8 cellular contexts compared by ENCODE assay signal in the genomic region with DNA sequence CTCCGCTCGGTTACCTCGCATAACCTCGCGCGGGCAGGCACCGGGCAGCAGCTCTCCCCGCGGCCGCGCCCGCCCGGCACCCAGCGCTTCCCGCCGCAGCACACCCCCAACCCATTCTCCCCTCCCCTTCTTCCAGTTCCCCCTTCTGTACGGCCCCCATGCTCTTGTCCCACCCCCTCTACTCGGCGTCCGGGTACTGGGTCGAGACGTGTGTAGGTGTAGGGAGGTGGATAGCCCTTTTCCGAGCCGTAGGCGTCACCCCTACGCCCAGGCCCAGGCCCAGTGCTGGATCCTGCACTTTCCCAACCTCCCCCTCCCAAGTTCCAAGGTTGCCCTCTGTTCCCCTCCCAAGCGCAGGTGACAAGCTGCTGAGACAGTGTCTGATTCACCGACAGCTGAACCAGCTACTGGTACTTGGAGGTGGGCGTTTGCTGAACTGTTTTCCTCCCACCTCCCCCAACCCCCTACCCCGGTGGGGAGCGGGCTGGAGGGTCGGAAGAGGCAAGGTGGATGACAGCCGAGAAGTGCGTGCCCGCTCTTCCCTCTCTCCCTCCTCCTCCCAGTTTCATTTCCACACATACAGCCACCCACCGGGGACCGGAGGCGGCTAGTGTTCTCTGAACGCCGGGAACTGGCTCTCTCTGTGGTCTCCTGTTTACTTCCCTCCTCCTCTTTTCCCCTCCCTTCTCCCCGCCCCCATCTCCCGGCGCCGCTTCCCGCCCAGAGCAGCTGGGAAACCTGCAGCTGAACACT. TPM values are rescaled to one million over a fixed set of nuclear protein-coding genes. Genes with fewer than 3 reads are reported as not detected.
DNase-seq lines count a peak whose midpoint lies in the region; ATAC-seq and TF ChIP-seq lines count a peak whose summit lies in the region.

No MANE protein-coding gene starts in this region.

- peak; percentile 93 for DNase-seq in DMS 273 (lab: John Stamatoyannopoulos, UW; ENCODE audit: unreplicated experiment)
- DNase-seq in Jurkat, Clone E6-1 (ENCODE audit: low read depth, low spot score), result no peak
- DNase-seq in RKO (ENCODE audit: low spot score), result peak; percentile 84
- peak; percentile 75 for DNase-seq in glutamatergic neuron
- peak; percentile 93 for DNase-seq in occipital lobe (lab: John Stamatoyannopoulos, UW)
- peak; percentile 96 to 99 for DNase-seq in upper lobe of left lung

- peak overlapping the region; percentile 99 to 100 (median 100) for H3K27ac ChIP-seq in upper lobe of left lung

- peak; percentile 2 for ATAC-seq in GM21390 (IDR thresholded peaks at IDR 0.05; ENCODE audit: unreplicated experiment)
- ATAC-seq in upper lobe of left lung (ENCODE audit: low FRiP score in 2 of 2), result peak; percentile 74 to 79

- H3K27ac Mint-ChIP-seq in activated naive CD8-positive, alpha-beta T cell, result peak overlapping the region; percentile 100
- H3K27ac Mint-ChIP-seq in glutamatergic neuron (ENCODE audit: unreplicated experiment), result peak overlapping the region; percentile 37

- H3K36me3 Mint-ChIP-seq in activated naive CD8-positive, alpha-beta T cell, result no peaks in the 10 kb centered on the region
- H3K36me3 Mint-ChIP-seq in glutamatergic neuron (ENCODE audit: unreplicated experiment), result peaks cover 5% of the 10 kb centered on the region

- H3K9me3 Mint-ChIP-seq in activated naive CD8-positive, alpha-beta T cell (ENCODE audit: low read depth), result no peaks in the 10 kb centered on the region
- peaks cover 3% of the 10 kb centered on the region for H3K9me3 Mint-ChIP-seq in glutamatergic neuron (ENCODE audit: unreplicated experiment)

- peaks cover 40 to 48% (median 46%) of the 10 kb centered on the region in 4 donors for H3K4me1 ChIP-seq in upper lobe of left lung

- H3K9me3 ChIP-seq in upper lobe of left lung, result no peaks in the 10 kb centered on the region

- peak; percentile 42 to 83 (median 71) for TF ChIP-seq POLR2A in upper lobe of left lung (IDR thresholded peaks at IDR 0.05)

- peak; percentile 35 to 98 (median 84) for TF ChIP-seq EP300 in upper lobe of left lung (IDR thresholded peaks at IDR 0.05)

- H3K27me3 ChIP-seq in upper lobe of left lung, result no peaks in the 10 kb centered on the region

- H3K36me3 ChIP-seq in upper lobe of left lung, result no peaks in the 10 kb centered on the region

- no peak for TF ChIP-seq CTCF in glutamatergic neuron (IDR thresholded peaks at IDR 0.05; ENCODE audit: partially characterized antibody, unreplicated experiment)
- TF ChIP-seq CTCF in upper lobe of left lung (IDR thresholded peaks at IDR 0.05), result peak in 2 of 6 experiments; percentile 10 to 18

- peak overlapping the region; percentile 48 for H3K4me3 ChIP-seq in Jurkat, Clone E6-1 (ENCODE audit: low read length)
- peak overlapping the region; percentile 18 to 55 (median 40) for H3K4me3 ChIP-seq in upper lobe of left lung

- peak overlapping the region; percentile 96 for H3K4me3 Mint-ChIP-seq in activated naive CD8-positive, alpha-beta T cell
- peak overlapping the region; percentile 91 for H3K4me3 Mint-ChIP-seq in glutamatergic neuron (ENCODE audit: unreplicated experiment)

- 1% methylated on average over 38 to 44 of the region's 45 CpGs for WGBS in upper lobe of left lung, 2 donors

- H3K4me1 Mint-ChIP-seq in activated naive CD8-positive, alpha-beta T cell (ENCODE audit: low read depth), result peaks cover 44% of the 10 kb centered on the region
- H3K4me1 Mint-ChIP-seq in glutamatergic neuron (ENCODE audit: low read depth, unreplicated experiment), result peaks cover 4% of the 10 kb centered on the region

- no peaks in the 10 kb centered on the region for H3K27me3 Mint-ChIP-seq in activated naive CD8-positive, alpha-beta T cell
- H3K27me3 Mint-ChIP-seq in glutamatergic neuron (ENCODE audit: unreplicated experiment), result peaks cover 9% of the 10 kb centered on the region

RNA-seq across cellular contexts. Expression of a gene that starts 6.0 kb away (rescaled TPM):
- polyA plus RNA-seq in Jurkat, Clone E6-1 (2012; ENCODE audit: insufficient read depth, insufficient read length), result 0.55 TPM
- 0.25 TPM for total RNA-seq in glutamatergic neuron (ENCODE audit: unreplicated experiment)
- 16.8 TPM for total RNA-seq in occipital lobe
- total RNA-seq in upper lobe of left lung, result 100 to 1,000 TPM in 2 of 6 donors, 10 to 100 TPM in 4; 51.8 to 135 (median 83.5) TPM

Comparison
In these comparisons a context has a peak if more than half of its experiments do, and no peak if none do; other contexts are left out.
1. RNA of a gene that starts 6.0 kb away (total RNA-seq): 51.8 to 135 TPM in upper lobe of left lung and 16.8 TPM in occipital lobe (single experiment); 0.25 TPM in glutamatergic neuron (single experiment); every median in the first group is over 10 times any median in the second.